12 cellular contexts compared by ENCODE assay signal in the genomic region with DNA sequence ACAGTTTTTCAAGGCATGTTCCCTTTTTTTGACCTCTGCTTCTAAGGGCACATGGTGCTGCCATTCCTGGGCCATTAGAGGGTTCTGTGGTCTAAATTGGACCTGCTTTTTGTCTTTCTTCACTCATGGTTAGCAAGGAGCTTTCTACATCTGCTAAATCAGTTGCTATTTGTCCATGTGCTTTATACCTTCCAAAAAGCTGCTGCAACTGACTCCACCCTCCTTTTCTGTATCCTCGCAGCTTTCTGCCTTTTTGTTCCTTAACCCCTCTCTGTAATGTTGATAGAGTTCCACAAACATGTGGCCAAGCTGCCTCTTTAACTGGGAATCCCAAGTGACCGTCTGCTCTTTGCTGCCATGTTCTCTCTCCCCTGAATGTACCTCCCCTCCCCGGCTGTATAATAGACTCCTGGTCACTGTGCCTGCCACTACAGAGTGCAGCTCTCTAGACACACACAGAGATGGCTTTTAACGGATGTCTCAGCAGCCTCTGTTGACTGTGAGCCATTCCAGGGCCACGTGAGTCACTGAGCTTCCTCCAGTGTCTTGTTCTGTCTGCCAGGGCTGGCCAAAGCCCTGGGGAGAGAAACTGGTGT. TPM values are rescaled to one million over a fixed set of nuclear protein-coding genes. Genes with fewer than 3 reads are reported as not detected.
A peak's percentile ranks its signal among the peaks of the same experiment; 100 is the strongest.
DNase-seq lines count a peak whose midpoint lies in the region; ATAC-seq and TF ChIP-seq lines count a peak whose summit lies in the region.
"Had no signal": no experiment of that assay in that cellular context is flagged by ENCODE, and none has a peak within 500 bp of the region (broad histone marks: within the 10 kb centered on the region; RNA-seq: fewer than 3 reads in every experiment).

No MANE protein-coding gene starts in this region.

- H3K27ac ChIP-seq in right lobe of liver: no peak overlapping the region
- H3K27ac ChIP-seq in vagina: peak overlapping the region; percentile 8

- TF ChIP-seq POLR2A in right lobe of liver (IDR thresholded peaks at IDR 0.05) (no peak), vagina (IDR thresholded peaks at IDR 0.05) (no peak)

- H3K4me1 ChIP-seq in right lobe of liver (no peaks in the 10 kb centered on the region), vagina (peaks cover 20% of the 10 kb centered on the region)

- intact Hi-C loops in right lobe of liver (cut with DNase I) (no loop called here), vagina (cut with DNase I) (no loop called here)

- H3K9me3 ChIP-seq in right lobe of liver (no peaks in the 10 kb centered on the region), vagina (no peaks in the 10 kb centered on the region)

- ATAC-seq in right lobe of liver (peak; percentile 16 to 67 (median 50)), GM19397 (IDR thresholded peaks at IDR 0.05; ENCODE audit: unreplicated experiment) (no peak), HG02642 (IDR thresholded peaks at IDR 0.05; ENCODE audit: poor library complexity, unreplicated experiment) (no peak)
- ATAC-seq: GM12878 had no signal

- H3K36me3 ChIP-seq in right lobe of liver (no peaks in the 10 kb centered on the region), vagina (no peaks in the 10 kb centered on the region)

- WGBS in right lobe of liver (ENCODE audit: insufficient coverage, low coverage, low lambda C conversion rate, missing lambda C conversion rate): 65% methylated on average over 4 of the region's 5 CpGs

- peak; percentile 20 for DNase-seq in NCI-H1092 treated with DMSO at 0.1 percent for 48 hours (lab: John Stamatoyannopoulos, UW)
- DNase-seq in NCI-H1092 (lab: John Stamatoyannopoulos, UW): no peak
- DNase-seq in dermis blood vessel endothelial cell: peak; percentile 42
- DNase-seq in right lobe of liver: no peak
- DNase-seq in vagina (ENCODE audit: extremely low spot score in 2 of 2): no peak
- no peak for DNase-seq in GF-D8 (lab: John Stamatoyannopoulos, UW)
- DNase-seq: NCI-H526 had no signal

- H3K4me3 ChIP-seq in right lobe of liver (no peak overlapping the region), vagina (no peak overlapping the region)
- H3K4me3 ChIP-seq: GM12878 had no signal

- TF ChIP-seq CTCF in right lobe of liver (IDR thresholded peaks at IDR 0.05): no peak
- no peak for TF ChIP-seq CTCF in vagina (IDR thresholded peaks at IDR 0.05)

- H3K27me3 ChIP-seq in right lobe of liver (no peaks in the 10 kb centered on the region), vagina (no peaks in the 10 kb centered on the region)

RNA-seq across cellular contexts. Expression of a gene that starts 57.4 kb away (rescaled TPM):
- not detected in 2 replicates for total RNA-seq in dermis blood vessel endothelial cell
- total RNA-seq in right lobe of liver: not detected
- total RNA-seq in vagina: not detected
- total RNA-seq: A673, GM12878, HT-29 had no signal

Comparison
In these comparisons a context has a peak if more than half of its experiments do, and no peak if none do; other contexts are left out.
1. DNase-seq: peak in NCI-H1092 treated with DMSO at 0.1 percent for 48 hours (single experiment) and dermis blood vessel endothelial cell (single experiment); none in NCI-H1092 (single experiment), right lobe of liver (0 of 3), vagina (0 of 2) and GF-D8 (single experiment).
2. ATAC-seq: peak in right lobe of liver (4 of 4); none in GM19397 (single experiment) and HG02642 (single experiment).